In the genomic region with DNA sequence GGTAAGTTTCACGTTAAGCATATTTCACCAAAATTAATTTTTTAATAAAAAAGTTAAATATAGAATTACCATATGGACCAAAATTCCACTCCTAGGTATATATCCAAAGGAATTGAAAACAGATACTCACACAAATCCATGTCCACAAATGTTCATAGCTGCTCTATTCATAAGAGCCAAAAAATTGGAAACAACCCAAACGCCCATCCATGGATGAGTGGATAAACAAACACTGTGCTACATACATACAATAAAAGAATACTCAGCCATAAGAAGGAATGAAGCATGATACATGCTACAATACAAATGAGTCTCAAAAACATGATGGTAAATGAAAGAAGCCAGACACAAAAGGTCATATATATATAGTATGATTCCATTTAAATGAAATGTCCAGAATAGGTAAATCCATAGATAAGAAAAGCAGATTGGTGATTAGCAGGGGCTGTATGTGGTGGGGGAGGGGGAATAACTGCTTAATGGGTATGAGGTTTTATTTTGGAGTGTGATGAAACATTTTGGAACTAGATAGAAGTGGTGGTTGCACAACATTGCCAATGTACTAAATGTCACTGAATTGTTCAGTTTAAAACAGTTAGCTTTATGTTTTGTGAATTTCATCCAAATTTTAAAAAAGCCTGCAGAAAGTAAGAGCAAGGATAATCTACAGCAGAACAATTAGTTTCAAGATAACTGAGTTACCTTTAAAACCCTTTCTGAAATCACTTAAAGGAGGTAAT, we compare ENCODE assay signal across 11 cellular contexts.
DNase-seq lines count a peak whose midpoint lies in the region; ATAC-seq and TF ChIP-seq lines count a peak whose summit lies in the region.
"Had no signal": no experiment of that assay in that cellular context is flagged by ENCODE, and none has a peak within 500 bp of the region (broad histone marks: within the 10 kb centered on the region; RNA-seq: fewer than 3 reads in every experiment).

No MANE protein-coding gene starts in this region.

- H3K4me3 Mint-ChIP-seq in WTC11, result no peak overlapping the region
- H3K4me3 Mint-ChIP-seq: activated naive CD8-positive, alpha-beta T cell treated with anti-CD3 and anti-CD28 coated beads, Interleukin-2, amount 10 ng/mL, durations not matched to agents 7 days and 5 days had no signal

- peaks cover 9% of the 10 kb centered on the region for H3K4me1 ChIP-seq in Karpas-422 (ENCODE audit: low read length)
- peaks cover 39% of the 10 kb centered on the region for H3K4me1 ChIP-seq in suprapubic skin

- CTCF ChIA-PET in WTC11 (lab: Charles Lee) (interaction anchor here (1.0 to 1.2 kb wide), 2 partner anchors 26 to 471 kb away, joined by 3 to 4 read pairs; no protein-coding TSS in a partner anchor), GM10248 (lab: Yijun Ruan, JAX) (no interaction called here)

- TF ChIP-seq CTCF in WTC11 (IDR thresholded peaks at IDR 0.05) (no peak), suprapubic skin (IDR thresholded peaks at IDR 0.05) (no peak), GM10248 (IDR thresholded peaks at IDR 0.05; ENCODE audit: control extremely low read depth, extremely low read depth, low read depth, missing control alignments) (no peak)

- peak overlapping the region; percentile 79; the same call in 1 of the 2 replicates for H3K27ac Mint-ChIP-seq in WTC11
- H3K27ac Mint-ChIP-seq: activated naive CD8-positive, alpha-beta T cell treated with anti-CD3 and anti-CD28 coated beads, Interleukin-2, amount 10 ng/mL, durations not matched to agents 7 days and 5 days had no signal

- 80% methylated on average over 2 of the region's 2 CpGs for WGBS in suprapubic skin

- peaks cover 13% of the 10 kb centered on the region for H3K36me3 Mint-ChIP-seq in WTC11
- H3K36me3 Mint-ChIP-seq: activated naive CD8-positive, alpha-beta T cell treated with anti-CD3 and anti-CD28 coated beads, Interleukin-2, amount 10 ng/mL, durations not matched to agents 7 days and 5 days had no signal

- no peak overlapping the region for H3K4me2 ChIP-seq in Karpas-422 (ENCODE audit: low read depth, low read length, poor library complexity, severe bottlenecking)

- no peak for TF ChIP-seq EP300 in suprapubic skin (IDR thresholded peaks at IDR 0.05)

- H3K4me1 Mint-ChIP-seq in WTC11, result peaks cover 79% of the 10 kb centered on the region

- H3K4me3 ChIP-seq in Karpas-422 (ENCODE audit: low read length), result no peak overlapping the region
- H3K4me3 ChIP-seq in suprapubic skin, result no peak overlapping the region
- H3K4me3 ChIP-seq: transverse colon had no signal

- H3K79me2 ChIP-seq in Karpas-422 (ENCODE audit: low read length), result no peaks in the 10 kb centered on the region

- no peaks in the 10 kb centered on the region for H3K27me3 Mint-ChIP-seq in WTC11 (ENCODE audit: low read depth)

- ATAC-seq in WTC11, result no peak
- ATAC-seq: left colon had no signal

- H3K9ac ChIP-seq in Karpas-422 (ENCODE audit: low read length), result no peak overlapping the region

- H3K9me3 ChIP-seq in Karpas-422 (ENCODE audit: low read length) (no peaks in the 10 kb centered on the region), suprapubic skin (no peaks in the 10 kb centered on the region)
- H3K9me3 ChIP-seq: transverse colon had no signal

- TF ChIP-seq POLR2A in suprapubic skin (IDR thresholded peaks at IDR 0.05), result no peak

- H3K9me3 Mint-ChIP-seq in WTC11, result no peaks in the 10 kb centered on the region
- H3K9me3 Mint-ChIP-seq: activated naive CD8-positive, alpha-beta T cell treated with anti-CD3 and anti-CD28 coated beads, Interleukin-2, amount 10 ng/mL, durations not matched to agents 7 days and 5 days had no signal

- H3K27me3 ChIP-seq in Karpas-422 (ENCODE audit: low read length) (peaks cover 2% of the 10 kb centered on the region; the same call in 1 of the 2 replicates), suprapubic skin (no peaks in the 10 kb centered on the region)
- H3K27me3 ChIP-seq: transverse colon had no signal

- H3K36me3 ChIP-seq in Karpas-422 (ENCODE audit: insufficient read depth, low read length) (no peaks in the 10 kb centered on the region), suprapubic skin (no peaks in the 10 kb centered on the region)
- H3K36me3 ChIP-seq: transverse colon had no signal

- peak; percentile 32 to 42 for DNase-seq in AML-193 (lab: John Stamatoyannopoulos, UW)
- DNase-seq in Karpas-422, result peak; percentile 34
- peak; percentile 68 for DNase-seq in NCI-H2196 (lab: John Stamatoyannopoulos, UW; ENCODE audit: unreplicated experiment)
- DNase-seq in WTC11 (ENCODE audit: low spot score), result no peak
- no peak for DNase-seq in stimulated activated CD8-positive, alpha-beta memory T cell treated with anti-CD3 and anti-CD28 coated beads, Interleukin-4, amount 100 ng/mL, for 48 hours
- DNase-seq in suprapubic skin (ENCODE audit: low spot score in 2 of 2), result no peak
- no peak for DNase-seq in GM10248 (ENCODE audit: extremely low spot score)
- no peak for DNase-seq in substantia nigra (lab: John Stamatoyannopoulos, UW)
- DNase-seq: activated naive CD8-positive, alpha-beta T cell treated with anti-CD3 and anti-CD28 coated beads, Interleukin-2, amount 10 ng/mL, durations not matched to agents 7 days and 5 days; left colon; transverse colon had no signal

- H3K9me2 ChIP-seq in Karpas-422 (replicated peaks; ENCODE audit: insufficient read depth, low read length), result no peaks in the 10 kb centered on the region

- no peaks in the 10 kb centered on the region for H4K20me1 ChIP-seq in Karpas-422 (ENCODE audit: insufficient read depth, low read depth, low read length)

- POLR2A ChIA-PET in WTC11 (lab: Charles Lee) (no interaction called here), GM10248 (lab: Yijun Ruan, JAX) (no interaction called here)

- H3K27ac ChIP-seq in Karpas-422 (ENCODE audit: low read length) (no peak overlapping the region), suprapubic skin (no peak overlapping the region), substantia nigra (ENCODE audit: low read depth, low read length, poor library complexity, severe bottlenecking) (no peak overlapping the region)
- H3K27ac ChIP-seq: transverse colon had no signal

- no peak overlapping the region for H2AFZ ChIP-seq in Karpas-422 (ENCODE audit: low read length)

TF ChIP-seq in WTC11, 78 proteins besides CTCF, POLR2A, EP300 and RAD21 (continues in another document):
- TF ChIP-seq, protein P1, sequence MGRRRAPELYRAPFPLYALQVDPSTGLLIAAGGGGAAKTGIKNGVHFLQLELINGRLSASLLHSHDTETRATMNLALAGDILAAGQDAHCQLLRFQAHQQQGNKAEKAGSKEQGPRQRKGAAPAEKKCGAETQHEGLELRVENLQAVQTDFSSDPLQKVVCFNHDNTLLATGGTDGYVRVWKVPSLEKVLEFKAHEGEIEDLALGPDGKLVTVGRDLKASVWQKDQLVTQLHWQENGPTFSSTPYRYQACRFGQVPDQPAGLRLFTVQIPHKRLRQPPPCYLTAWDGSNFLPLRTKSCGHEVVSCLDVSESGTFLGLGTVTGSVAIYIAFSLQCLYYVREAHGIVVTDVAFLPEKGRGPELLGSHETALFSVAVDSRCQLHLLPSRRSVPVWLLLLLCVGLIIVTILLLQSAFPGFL (CRISPR knock-in tag; IDR thresholded peaks at IDR 0.05; ENCODE audit: borderline replicate concordance), result no peak
- TF ChIP-seq MYBL2 (CRISPR knock-in tag; IDR thresholded peaks at IDR 0.05), result no peak
- no peak for TF ChIP-seq SMAD3 (CRISPR knock-in tag; IDR thresholded peaks at IDR 0.05; ENCODE audit: borderline replicate concordance)
- no peak for TF ChIP-seq GTF2I (CRISPR knock-in tag; conservative IDR thresholded peaks at IDR 0.05)
- TF ChIP-seq, protein P2, sequence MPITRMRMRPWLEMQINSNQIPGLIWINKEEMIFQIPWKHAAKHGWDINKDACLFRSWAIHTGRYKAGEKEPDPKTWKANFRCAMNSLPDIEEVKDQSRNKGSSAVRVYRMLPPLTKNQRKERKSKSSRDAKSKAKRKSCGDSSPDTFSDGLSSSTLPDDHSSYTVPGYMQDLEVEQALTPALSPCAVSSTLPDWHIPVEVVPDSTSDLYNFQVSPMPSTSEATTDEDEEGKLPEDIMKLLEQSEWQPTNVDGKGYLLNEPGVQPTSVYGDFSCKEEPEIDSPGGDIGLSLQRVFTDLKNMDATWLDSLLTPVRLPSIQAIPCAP (CRISPR knock-in tag; IDR thresholded peaks at IDR 0.05), result no peak
- TF ChIP-seq, protein P3, sequence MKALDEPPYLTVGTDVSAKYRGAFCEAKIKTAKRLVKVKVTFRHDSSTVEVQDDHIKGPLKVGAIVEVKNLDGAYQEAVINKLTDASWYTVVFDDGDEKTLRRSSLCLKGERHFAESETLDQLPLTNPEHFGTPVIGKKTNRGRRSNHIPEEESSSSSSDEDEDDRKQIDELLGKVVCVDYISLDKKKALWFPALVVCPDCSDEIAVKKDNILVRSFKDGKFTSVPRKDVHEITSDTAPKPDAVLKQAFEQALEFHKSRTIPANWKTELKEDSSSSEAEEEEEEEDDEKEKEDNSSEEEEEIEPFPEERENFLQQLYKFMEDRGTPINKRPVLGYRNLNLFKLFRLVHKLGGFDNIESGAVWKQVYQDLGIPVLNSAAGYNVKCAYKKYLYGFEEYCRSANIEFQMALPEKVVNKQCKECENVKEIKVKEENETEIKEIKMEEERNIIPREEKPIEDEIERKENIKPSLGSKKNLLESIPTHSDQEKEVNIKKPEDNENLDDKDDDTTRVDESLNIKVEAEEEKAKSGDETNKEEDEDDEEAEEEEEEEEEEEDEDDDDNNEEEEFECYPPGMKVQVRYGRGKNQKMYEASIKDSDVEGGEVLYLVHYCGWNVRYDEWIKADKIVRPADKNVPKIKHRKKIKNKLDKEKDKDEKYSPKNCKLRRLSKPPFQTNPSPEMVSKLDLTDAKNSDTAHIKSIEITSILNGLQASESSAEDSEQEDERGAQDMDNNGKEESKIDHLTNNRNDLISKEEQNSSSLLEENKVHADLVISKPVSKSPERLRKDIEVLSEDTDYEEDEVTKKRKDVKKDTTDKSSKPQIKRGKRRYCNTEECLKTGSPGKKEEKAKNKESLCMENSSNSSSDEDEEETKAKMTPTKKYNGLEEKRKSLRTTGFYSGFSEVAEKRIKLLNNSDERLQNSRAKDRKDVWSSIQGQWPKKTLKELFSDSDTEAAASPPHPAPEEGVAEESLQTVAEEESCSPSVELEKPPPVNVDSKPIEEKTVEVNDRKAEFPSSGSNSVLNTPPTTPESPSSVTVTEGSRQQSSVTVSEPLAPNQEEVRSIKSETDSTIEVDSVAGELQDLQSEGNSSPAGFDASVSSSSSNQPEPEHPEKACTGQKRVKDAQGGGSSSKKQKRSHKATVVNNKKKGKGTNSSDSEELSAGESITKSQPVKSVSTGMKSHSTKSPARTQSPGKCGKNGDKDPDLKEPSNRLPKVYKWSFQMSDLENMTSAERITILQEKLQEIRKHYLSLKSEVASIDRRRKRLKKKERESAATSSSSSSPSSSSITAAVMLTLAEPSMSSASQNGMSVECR (CRISPR knock-in tag; IDR thresholded peaks at IDR 0.05; ENCODE audit: borderline replicate concordance), result no peak
- TF ChIP-seq ZNF138 (CRISPR knock-in tag; conservative IDR thresholded peaks at IDR 0.05), result no peak

Comparison
In these comparisons a context has a peak if more than half of its experiments do, and no peak if none do; other contexts are left out.
1. DNase-seq: peak in AML-193 (2 of 2), Karpas-422 (single experiment) and NCI-H2196 (single experiment); none in WTC11 (single experiment), stimulated activated CD8-positive, alpha-beta memory T cell treated with anti-CD3 and anti-CD28 coated beads, Interleukin-4, amount 100 ng/mL, for 48 hours (single experiment), suprapubic skin (0 of 2), GM10248 (single experiment) and substantia nigra (0 of 49).